In genomic region chr1:40796939-40797667, GRCh38 we compare ENCODE assay signal across 12 cellular contexts. TPM values are rescaled to one million over a fixed set of nuclear protein-coding genes. Genes with fewer than 3 reads are reported as not detected.
DNase-seq lines count a peak whose midpoint lies in the region; ATAC-seq and TF ChIP-seq lines count a peak whose summit lies in the region.
"Had no signal": no experiment of that assay in that cellular context is flagged by ENCODE, and none has a peak within 500 bp of the region (broad histone marks: within the 10 kb centered on the region; RNA-seq: fewer than 3 reads in every experiment).

No MANE protein-coding gene starts in this region.

- H3K4me3 Mint-ChIP-seq in T-helper 2 cell treated with Interferon-gamma antibody and Interleukin-4, amounts not matched to agents 5 μg/mL and 100 μg/mL, for 36 hours = peak overlapping the region; percentile 1
- H3K4me3 Mint-ChIP-seq in stimulated activated effector memory CD8-positive, alpha-beta T cell treated with anti-CD3 and anti-CD28 coated beads, Interleukin-12 subunit alpha, Interleukin-12 subunit beta, amount 100 ng/mL, for 72 hours = no peak overlapping the region
- H3K4me3 Mint-ChIP-seq: activated T-cell treated with anti-CD3 and anti-CD28 coated beads, Interleukin-2, amount 50 U/mL, for 24 hours had no signal

- peaks cover 2% of the 10 kb centered on the region for H3K27me3 Mint-ChIP-seq in T-helper 2 cell treated with Interferon-gamma antibody and Interleukin-4, amounts not matched to agents 5 μg/mL and 100 μg/mL, for 36 hours (ENCODE audit: low read depth)
- H3K27me3 Mint-ChIP-seq: activated T-cell treated with anti-CD3 and anti-CD28 coated beads, Interleukin-2, amount 50 U/mL, for 24 hours had no signal

- no peak for TF ChIP-seq CTCF in RWPE2 (IDR thresholded peaks at IDR 0.05; ENCODE audit: poor library complexity, severe bottlenecking)
- no peak for TF ChIP-seq CTCF in gastroesophageal sphincter (IDR thresholded peaks at IDR 0.05)

- peak; percentile 24; the same call in 1 of the 3 replicates for ATAC-seq in RWPE2 (ENCODE audit: low read depth)
- ATAC-seq in gastroesophageal sphincter = peak; percentile 57
- no peak for ATAC-seq in stimulated activated effector memory CD8-positive, alpha-beta T cell treated with anti-CD3 and anti-CD28 coated beads, Interleukin-12 subunit alpha, Interleukin-12 subunit beta, amount 100 ng/mL, for 72 hours
- ATAC-seq in HG02884 (IDR thresholded peaks at IDR 0.05; ENCODE audit: unreplicated experiment) = no peak
- no peak for ATAC-seq in HG02678 (IDR thresholded peaks at IDR 0.05; ENCODE audit: unreplicated experiment)
- no peak for ATAC-seq in HG03439 (IDR thresholded peaks at IDR 0.05; ENCODE audit: unreplicated experiment)

- H3K27ac ChIP-seq in RWPE2 (ENCODE audit: poor library complexity, severe bottlenecking) (no peak overlapping the region), gastroesophageal sphincter (peak overlapping the region; percentile 1 to 90 (median 86))
- H3K27ac ChIP-seq: parathyroid adenoma had no signal

- TF ChIP-seq POLR2A in gastroesophageal sphincter (IDR thresholded peaks at IDR 0.05) = no peak

- H3K9me3 ChIP-seq in RWPE2 (ENCODE audit: severe bottlenecking) (no peaks in the 10 kb centered on the region), gastroesophageal sphincter (no peaks in the 10 kb centered on the region)

- H3K36me3 ChIP-seq in RWPE2 (ENCODE audit: low read depth) (no peaks in the 10 kb centered on the region), gastroesophageal sphincter (no peaks in the 10 kb centered on the region)

- no peaks in the 10 kb centered on the region for H3K9me3 Mint-ChIP-seq in T-helper 2 cell treated with Interferon-gamma antibody and Interleukin-4, amounts not matched to agents 5 μg/mL and 100 μg/mL, for 36 hours
- H3K9me3 Mint-ChIP-seq in stimulated activated effector memory CD8-positive, alpha-beta T cell treated with anti-CD3 and anti-CD28 coated beads, Interleukin-12 subunit alpha, Interleukin-12 subunit beta, amount 100 ng/mL, for 72 hours = no peaks in the 10 kb centered on the region
- H3K9me3 Mint-ChIP-seq: activated T-cell treated with anti-CD3 and anti-CD28 coated beads, Interleukin-2, amount 50 U/mL, for 24 hours had no signal

- DNase-seq in T-helper 2 cell treated with Interferon-gamma antibody and Interleukin-4, amounts not matched to agents 5 μg/mL and 100 μg/mL, for 36 hours (ENCODE audit: low spot score) = no peak
- no peak for DNase-seq in T-helper 2 cell
- no peak for DNase-seq in RWPE2 (ENCODE audit: low spot score)
- DNase-seq in stimulated activated effector memory CD8-positive, alpha-beta T cell treated with anti-CD3 and anti-CD28 coated beads, Interleukin-12 subunit alpha, Interleukin-12 subunit beta, amount 100 ng/mL, for 72 hours (ENCODE audit: low spot score in 2 of 2) = no peak
- DNase-seq: 8988T; activated T-cell treated with anti-CD3 and anti-CD28 coated beads, Interleukin-2, amount 50 U/mL, for 24 hours; NCI-H446 had no signal

- no peaks in the 10 kb centered on the region for H3K27me3 ChIP-seq in RWPE2 (ENCODE audit: insufficient read depth, poor library complexity, severe bottlenecking)
- H3K27me3 ChIP-seq in gastroesophageal sphincter = no peaks in the 10 kb centered on the region

- peak overlapping the region; percentile 37 for H3K27ac Mint-ChIP-seq in T-helper 2 cell treated with Interferon-gamma antibody and Interleukin-4, amounts not matched to agents 5 μg/mL and 100 μg/mL, for 36 hours
- H3K27ac Mint-ChIP-seq in stimulated activated effector memory CD8-positive, alpha-beta T cell treated with anti-CD3 and anti-CD28 coated beads, Interleukin-12 subunit alpha, Interleukin-12 subunit beta, amount 100 ng/mL, for 72 hours = peak overlapping the region; percentile 60
- H3K27ac Mint-ChIP-seq: activated T-cell treated with anti-CD3 and anti-CD28 coated beads, Interleukin-2, amount 50 U/mL, for 24 hours had no signal

- H3K36me3 Mint-ChIP-seq in T-helper 2 cell treated with Interferon-gamma antibody and Interleukin-4, amounts not matched to agents 5 μg/mL and 100 μg/mL, for 36 hours (ENCODE audit: low read depth) = no peaks in the 10 kb centered on the region
- H3K36me3 Mint-ChIP-seq in stimulated activated effector memory CD8-positive, alpha-beta T cell treated with anti-CD3 and anti-CD28 coated beads, Interleukin-12 subunit alpha, Interleukin-12 subunit beta, amount 100 ng/mL, for 72 hours = no peaks in the 10 kb centered on the region

- no peak overlapping the region for H3K4me3 ChIP-seq in RWPE2 (ENCODE audit: severe bottlenecking)
- H3K4me3 ChIP-seq in gastroesophageal sphincter = no peak overlapping the region

- no peak for TF ChIP-seq EP300 in gastroesophageal sphincter (IDR thresholded peaks at IDR 0.05)

- peaks cover 2% of the 10 kb centered on the region for H3K4me1 ChIP-seq in RWPE2 (ENCODE audit: insufficient read depth, poor library complexity, severe bottlenecking)
- H3K4me1 ChIP-seq in gastroesophageal sphincter = peaks cover 11 to 99% (median 43%) of the 10 kb centered on the region in 3 donors
- H3K4me1 ChIP-seq: parathyroid adenoma had no signal

- WGBS in gastroesophageal sphincter (ENCODE audit: low coverage in 1 of 2), 2 donors = 29 to 38% methylated on average over 8 of the region's 9 CpGs

- H3K4me1 Mint-ChIP-seq in T-helper 2 cell treated with Interferon-gamma antibody and Interleukin-4, amounts not matched to agents 5 μg/mL and 100 μg/mL, for 36 hours (ENCODE audit: low read depth) = peaks cover 33% of the 10 kb centered on the region
- H3K4me1 Mint-ChIP-seq in stimulated activated effector memory CD8-positive, alpha-beta T cell treated with anti-CD3 and anti-CD28 coated beads, Interleukin-12 subunit alpha, Interleukin-12 subunit beta, amount 100 ng/mL, for 72 hours = peaks cover 39% of the 10 kb centered on the region

RNA-seq across cellular contexts. Expression of gene KCNQ4, which starts 13.5 kb away (rescaled TPM):
- total RNA-seq in gastroesophageal sphincter = 10 to 100 TPM in 3 of 4 donors, 1 to 10 TPM in 1; 6.1 to 25.5 (median 10.2) TPM

Comparison
In these comparisons a context has a peak if more than half of its experiments do, and no peak if none do; other contexts are left out.
1. ATAC-seq: peak in RWPE2 (single experiment) and gastroesophageal sphincter (single experiment); none in stimulated activated effector memory CD8-positive, alpha-beta T cell treated with anti-CD3 and anti-CD28 coated beads, Interleukin-12 subunit alpha, Interleukin-12 subunit beta, amount 100 ng/mL, for 72 hours (single experiment), HG02884 (single experiment), HG02678 (single experiment) and HG03439 (single experiment).